8 cellular contexts compared by ENCODE assay signal in the genomic region with DNA sequence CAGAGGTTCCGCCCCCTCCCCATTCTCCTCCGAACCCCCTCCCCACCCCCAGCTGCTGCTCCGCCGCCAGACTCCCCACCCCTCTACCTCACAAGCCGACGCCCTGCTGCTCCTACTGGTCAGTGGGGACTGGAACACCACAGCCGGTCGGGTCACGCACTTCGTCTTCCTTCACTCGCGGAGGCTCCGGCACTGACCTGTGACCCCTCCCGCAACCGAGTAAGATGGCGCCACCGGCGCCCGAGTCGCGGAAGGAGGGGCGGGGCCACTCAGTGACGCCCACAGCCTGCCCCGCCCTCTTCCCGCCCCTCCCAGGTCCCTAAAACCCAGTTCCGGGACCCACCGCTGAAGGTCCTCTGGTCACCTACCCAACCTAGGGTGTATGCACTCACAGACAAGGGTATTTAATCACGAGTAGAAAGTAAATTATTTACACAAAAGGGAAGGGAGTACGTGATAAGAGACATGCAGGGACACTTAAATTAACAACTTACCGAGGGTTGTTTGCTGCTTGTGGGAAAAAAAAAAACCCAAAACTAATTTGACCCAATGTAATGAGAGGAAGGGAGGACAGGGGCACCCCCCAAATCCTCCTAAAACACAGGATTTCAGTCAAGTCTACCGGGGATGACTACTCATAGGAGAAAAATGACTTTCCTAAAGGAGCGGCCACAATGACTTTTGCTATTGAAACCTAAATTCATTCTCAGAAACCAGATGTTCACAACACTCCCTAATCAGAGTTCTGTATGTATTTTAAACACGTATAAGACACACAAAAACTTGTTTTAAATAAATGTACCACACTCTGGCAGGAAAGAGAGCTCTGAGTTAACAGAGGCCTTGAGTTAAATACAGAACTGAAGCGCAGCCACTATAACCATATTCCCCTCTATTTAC. TPM values are rescaled to one million over a fixed set of nuclear protein-coding genes. Genes with fewer than 3 reads are reported as not detected.
A peak's percentile ranks its signal among the peaks of the same experiment; 100 is the strongest.
DNase-seq lines count a peak whose midpoint lies in the region; ATAC-seq, FAIRE-seq and TF ChIP-seq lines count a peak whose summit lies in the region.

A gene with protein sequence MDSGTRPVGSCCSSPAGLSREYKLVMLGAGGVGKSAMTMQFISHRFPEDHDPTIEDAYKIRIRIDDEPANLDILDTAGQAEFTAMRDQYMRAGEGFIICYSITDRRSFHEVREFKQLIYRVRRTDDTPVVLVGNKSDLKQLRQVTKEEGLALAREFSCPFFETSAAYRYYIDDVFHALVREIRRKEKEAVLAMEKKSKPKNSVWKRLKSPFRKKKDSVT (minus strand): TSS at position 194 of the 900 bp plus-strand sequence. CDS start 588 bp downstream, outside the sequence.

- peak within 1 kb of the TSS; percentile 94 for H3K4me3 Mint-ChIP-seq in activated T-cell treated with anti-CD3 and anti-CD28 coated beads, Interleukin-2, amount 50 U/mL, for 72 hours

- peaks cover 7 to 28% of the 10 kb centered on the region in 2 donors for H3K36me3 Mint-ChIP-seq in activated T-cell treated with anti-CD3 and anti-CD28 coated beads, Interleukin-2, amount 50 U/mL, for 72 hours (ENCODE audit: insufficient read depth in 2 of 2)

- H3K4me1 ChIP-seq in esophagus squamous epithelium (peaks cover 9 to 36% (median 14%) of the 10 kb centered on the region in 3 donors), muscle layer of duodenum (ENCODE audit: control insufficient read depth in 1 of 2, insufficient read depth in 2 of 2, low read length in 2 of 2) (peaks cover 8 to 10% of the 10 kb centered on the region in 2 donors)

- peak within 1 kb of the TSS; percentile 93 for H3K27ac Mint-ChIP-seq in activated T-cell treated with anti-CD3 and anti-CD28 coated beads, Interleukin-2, amount 50 U/mL, for 72 hours

- peak; percentile 82 for ATAC-seq in GM21515 (IDR thresholded peaks at IDR 0.05; ENCODE audit: unreplicated experiment)
- peak; percentile 90 to 95 for ATAC-seq in activated T-cell treated with anti-CD3 and anti-CD28 coated beads, Interleukin-2, amount 50 U/mL, for 72 hours (replicated peaks in 1 of 2)

- no peaks in the 10 kb centered on the region for H3K27me3 Mint-ChIP-seq in activated T-cell treated with anti-CD3 and anti-CD28 coated beads, Interleukin-2, amount 50 U/mL, for 72 hours (ENCODE audit: low read depth)

- H3K27me3 ChIP-seq in esophagus squamous epithelium: no peaks in the 10 kb centered on the region
- H3K27me3 ChIP-seq in muscle layer of duodenum (ENCODE audit: low read depth, low read length): no peaks in the 10 kb centered on the region

- H3K27ac ChIP-seq in esophagus squamous epithelium (peak within 1 kb of the TSS; percentile 86 to 99 (median 95)), muscle layer of duodenum (ENCODE audit: low read length) (peak within 1 kb of the TSS; percentile 96)

- H3K9me3 ChIP-seq in esophagus squamous epithelium (no peaks in the 10 kb centered on the region), muscle layer of duodenum (ENCODE audit: control insufficient read depth in 1 of 2, low read length in 2 of 2) (no peaks in the 10 kb centered on the region)

- H3K4me1 Mint-ChIP-seq in activated T-cell treated with anti-CD3 and anti-CD28 coated beads, Interleukin-2, amount 50 U/mL, for 72 hours (ENCODE audit: low read depth): peaks cover 27% of the 10 kb centered on the region

- H3K36me3 ChIP-seq in esophagus squamous epithelium (peaks cover 12 to 78% (median 48%) of the 10 kb centered on the region in 3 donors), muscle layer of duodenum (ENCODE audit: control insufficient read depth in 1 of 2, insufficient read depth in 2 of 2, low read length in 2 of 2) (peaks cover 36 to 46% of the 10 kb centered on the region in 2 donors)

- peak within 1 kb of the TSS; percentile 49 to 96 (median 82) for H3K4me3 ChIP-seq in esophagus squamous epithelium
- H3K4me3 ChIP-seq in muscle layer of duodenum (ENCODE audit: low read depth in 1 of 2, low read length in 2 of 2): peak within 1 kb of the TSS; percentile 77 to 96

- H3K9me3 Mint-ChIP-seq in activated T-cell treated with anti-CD3 and anti-CD28 coated beads, Interleukin-2, amount 50 U/mL, for 72 hours: no peaks in the 10 kb centered on the region

- TF ChIP-seq POLR2A in esophagus squamous epithelium (IDR thresholded peaks at IDR 0.05): peak in 3 of 4 donors; percentile 40 to 78 (median 58)

- 21 to 26% methylated on average over 7 to 9 of the region's 34 CpGs for WGBS in esophagus squamous epithelium, 2 donors

- TF ChIP-seq CTCF in esophagus squamous epithelium (IDR thresholded peaks at IDR 0.05): peak in 4 of 6 experiments; percentile 8 to 40 (median 37)

- DNase-seq in DMS114 treated with DMSO at 0.1 percent for 48 hours (lab: John Stamatoyannopoulos, UW; ENCODE audit: unreplicated experiment) (peak; percentile 78), HuH-7.5 (ENCODE audit: low spot score) (peak; percentile 72), RCC 7860 (ENCODE audit: low spot score) (peak; percentile 75), esophagus squamous epithelium (lab: John Stamatoyannopoulos, UW) (peak; percentile 34)
- peak; percentile 88 to 90 for DNase-seq in activated T-cell treated with anti-CD3 and anti-CD28 coated beads, Interleukin-2, amount 50 U/mL, for 72 hours
- peak; percentile 68 to 78 for DNase-seq in stimulated activated CD8-positive, alpha-beta memory T cell treated with anti-CD3 and anti-CD28 coated beads, Interleukin-7, amount 100 ng/mL, for 4 hours (ENCODE audit: low read depth in 2 of 2)

- intact Hi-C loops in esophagus squamous epithelium (cut with DNase I): no loop called here

- peak; percentile 76 for FAIRE-seq in RCC 7860 (lab: Jason Lieb, UNC)

RNA-seq across cellular contexts. Expression of the gene that starts here (rescaled TPM):
- 10 to 100 TPM; 31.7 to 33.8 TPM for total RNA-seq in activated T-cell treated with anti-CD3 and anti-CD28 coated beads, Interleukin-2, amount 50 U/mL, for 72 hours
- 10 to 100 TPM; 35.3 to 55.4 (median 42.6) TPM for total RNA-seq in esophagus squamous epithelium

Comparison
In these comparisons a context has a peak if more than half of its experiments do, and no peak if none do; other contexts are left out.
1. Peak in every context shown above with its lines: DNase-seq, ATAC-seq, H3K4me3 ChIP-seq and H3K27ac ChIP-seq.
2. DNase-seq: peak in every context shown above with its lines; median percentile 89 in activated T-cell treated with anti-CD3 and anti-CD28 coated beads, Interleukin-2, amount 50 U/mL, for 72 hours; 78 in DMS114 treated with DMSO at 0.1 percent for 48 hours; 75 in RCC 7860; 73 in stimulated activated CD8-positive, alpha-beta memory T cell treated with anti-CD3 and anti-CD28 coated beads, Interleukin-7, amount 100 ng/mL, for 4 hours; 72 in HuH-7.5; 34 in esophagus squamous epithelium.